Comparison of ENCODE assay signal across 8 cellular contexts in the genomic region with DNA sequence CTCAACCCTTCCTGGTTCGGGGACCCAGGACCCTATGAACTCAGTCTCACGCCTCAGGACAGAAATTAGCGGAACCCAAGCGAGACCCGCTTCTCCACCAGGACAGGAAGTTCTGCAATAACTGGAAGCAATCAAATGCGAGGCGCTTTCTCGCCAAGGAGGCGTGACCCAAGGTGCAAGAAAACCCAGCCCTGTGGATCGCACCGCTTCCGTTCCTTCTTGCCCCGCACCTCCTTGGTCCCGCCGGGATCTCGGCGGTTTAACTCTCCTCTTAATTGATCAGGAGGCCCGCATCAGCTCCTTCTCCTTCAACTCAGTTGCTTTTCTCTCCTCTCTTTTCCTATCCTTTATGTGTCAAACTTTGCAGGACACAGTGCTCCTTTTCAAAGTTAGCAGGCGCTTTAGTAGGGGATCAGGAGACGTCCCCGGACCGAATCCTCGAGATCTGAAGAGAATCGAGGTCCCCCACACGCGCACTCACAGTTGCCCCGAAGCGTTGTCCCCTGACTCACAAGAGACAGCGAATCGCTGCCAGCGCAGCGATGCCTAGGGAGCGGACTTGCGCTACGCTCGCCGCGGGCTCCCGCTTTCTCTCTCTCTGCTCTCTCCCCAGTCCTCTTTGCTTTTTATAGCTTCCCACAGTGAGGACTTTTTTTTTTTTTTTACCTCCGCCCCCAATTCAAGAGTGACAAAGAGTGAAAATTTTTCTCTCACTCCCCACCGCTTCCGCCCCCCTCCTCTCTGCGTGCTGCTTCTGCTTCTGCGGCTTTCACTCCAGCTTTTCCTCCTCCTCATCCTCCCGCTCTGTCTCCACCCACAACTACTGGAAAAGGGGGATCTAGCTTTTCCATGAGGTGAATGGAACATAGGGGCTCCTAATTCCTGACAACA. TPM values are rescaled to one million over a fixed set of nuclear protein-coding genes. Genes with fewer than 3 reads are reported as not detected.
DNase-seq lines count a peak whose midpoint lies in the region; ATAC-seq and TF ChIP-seq lines count a peak whose summit lies in the region.

A gene with protein sequence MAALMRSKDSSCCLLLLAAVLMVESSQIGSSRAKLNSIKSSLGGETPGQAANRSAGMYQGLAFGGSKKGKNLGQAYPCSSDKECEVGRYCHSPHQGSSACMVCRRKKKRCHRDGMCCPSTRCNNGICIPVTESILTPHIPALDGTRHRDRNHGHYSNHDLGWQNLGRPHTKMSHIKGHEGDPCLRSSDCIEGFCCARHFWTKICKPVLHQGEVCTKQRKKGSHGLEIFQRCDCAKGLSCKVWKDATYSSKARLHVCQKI (minus strand): TSS at position 603 of the 891 bp plus-strand sequence. CDS start 722 bp downstream, outside the sequence.

- H3K9me3 Mint-ChIP-seq in activated B cell treated with CpG ODN at 0.5 μM for 24 hours, result peaks cover 3% of the 10 kb centered on the region

- TF ChIP-seq CTCF in activated B cell treated with CpG ODN at 0.5 μM for 24 hours (IDR thresholded peaks at IDR 0.05), result no peak

- POLR2A ChIA-PET in HEK293T (lab: Yijun Ruan, JAX), result no interaction called here
- POLR2A ChIA-PET in activated B cell treated with CpG ODN at 0.5 μM for 24 hours (lab: Charles Lee), result no interaction called here

- no peak within 1 kb of the TSS for H3K27ac Mint-ChIP-seq in activated B cell treated with CpG ODN at 0.5 μM for 24 hours

- intact Hi-C loops in activated B cell treated with CpG ODN at 0.5 μM for 24 hours (cut with micrococcal nuclease) (loop anchor here (5.0 kb wide), 1 partner anchor 866 kb away; no protein-coding TSS in a partner anchor), head of caudate nucleus (cut with DNase I) (loop anchor here (10.0 kb wide), 1 partner anchor 629 kb away; no protein-coding TSS in a partner anchor), posterior vena cava (cut with DNase I) (loop anchor here in 1 of 2 donors (10.0 kb wide), 1 partner anchor 139 kb away; no protein-coding TSS in a partner anchor)

- DNase-seq in AG08396 (ENCODE audit: low spot score), result peak; percentile 18
- peak; percentile 17 for DNase-seq in HEK293T (ENCODE audit: extremely low spot score)
- no peak for DNase-seq in activated B cell treated with CpG ODN at 0.5 μM for 24 hours
- DNase-seq in head of caudate nucleus, result peak; percentile 12 to 83 (median 54)
- DNase-seq in posterior vena cava (ENCODE audit: low spot score), result peak; percentile 74

- H3K4me3 Mint-ChIP-seq in activated B cell treated with CpG ODN at 0.5 μM for 24 hours, result peak within 1 kb of the TSS; percentile 44

- CTCF ChIA-PET in HEK293T (lab: Yijun Ruan, JAX), result interaction anchor here (0.6 to 4.1 kb wide), 6 partner anchors 18 to 702 kb away, joined by 3 to 16 read pairs (median 4); no protein-coding TSS in a partner anchor
- CTCF ChIA-PET in activated B cell treated with CpG ODN at 0.5 μM for 24 hours (lab: Charles Lee), result no interaction called here

- peaks cover 49% of the 10 kb centered on the region for H3K27me3 Mint-ChIP-seq in activated B cell treated with CpG ODN at 0.5 μM for 24 hours

- ATAC-seq in activated B cell treated with CpG ODN at 0.5 μM for 24 hours (ENCODE audit: low read depth), result no peak
- no peak for ATAC-seq in HG02981 (IDR thresholded peaks at IDR 0.05; ENCODE audit: unreplicated experiment)
- ATAC-seq in HG02588 (IDR thresholded peaks at IDR 0.05; ENCODE audit: unreplicated experiment), result no peak
- no peak for ATAC-seq in HG03025 (IDR thresholded peaks at IDR 0.05; ENCODE audit: low FRiP score, unreplicated experiment)

- no peaks in the 10 kb centered on the region for H3K36me3 Mint-ChIP-seq in activated B cell treated with CpG ODN at 0.5 μM for 24 hours (ENCODE audit: low read depth)

- peaks cover 12% of the 10 kb centered on the region for H3K4me1 Mint-ChIP-seq in activated B cell treated with CpG ODN at 0.5 μM for 24 hours

TF ChIP-seq in HEK293T, 16 proteins besides CTCF, POLR2A, EP300 and RAD21:
- no peak for TF ChIP-seq ELF4 (IDR thresholded peaks at IDR 0.05)
- no peak for TF ChIP-seq FOXK2 (IDR thresholded peaks at IDR 0.05)
- TF ChIP-seq, protein P1, sequence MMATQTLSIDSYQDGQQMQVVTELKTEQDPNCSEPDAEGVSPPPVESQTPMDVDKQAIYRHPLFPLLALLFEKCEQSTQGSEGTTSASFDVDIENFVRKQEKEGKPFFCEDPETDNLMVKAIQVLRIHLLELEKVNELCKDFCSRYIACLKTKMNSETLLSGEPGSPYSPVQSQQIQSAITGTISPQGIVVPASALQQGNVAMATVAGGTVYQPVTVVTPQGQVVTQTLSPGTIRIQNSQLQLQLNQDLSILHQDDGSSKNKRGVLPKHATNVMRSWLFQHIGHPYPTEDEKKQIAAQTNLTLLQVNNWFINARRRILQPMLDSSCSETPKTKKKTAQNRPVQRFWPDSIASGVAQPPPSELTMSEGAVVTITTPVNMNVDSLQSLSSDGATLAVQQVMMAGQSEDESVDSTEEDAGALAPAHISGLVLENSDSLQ (IDR thresholded peaks at IDR 0.05), result no peak
- no peak for TF ChIP-seq SUZ12 (IDR thresholded peaks at IDR 0.05)
- TF ChIP-seq LEF1 (IDR thresholded peaks at IDR 0.05; ENCODE audit: borderline replicate concordance), result no peak
- no peak for TF ChIP-seq SP1 (IDR thresholded peaks at IDR 0.05)
- TF ChIP-seq FOXA1 (IDR thresholded peaks at IDR 0.05), result no peak
- no peak for TF ChIP-seq TARDBP (IDR thresholded peaks at IDR 0.05)
- TF ChIP-seq BHLHE40 (IDR thresholded peaks at IDR 0.05; ENCODE audit: borderline replicate concordance), result no peak

RNA-seq across cellular contexts. Expression of the gene that starts here (rescaled TPM):
- not detected in 2 replicates for total RNA-seq in activated B cell treated with CpG ODN at 0.5 μM for 24 hours
- total RNA-seq in posterior vena cava, result 1 to 10 TPM; 1.1 to 1.4 TPM
